Comparison of ENCODE assay signal across 8 cellular contexts in genomic region chr14:65019944-65020566, GRCh38. TPM values are rescaled to one million over a fixed set of nuclear protein-coding genes. Genes with fewer than 3 reads are reported as not detected.
DNase-seq lines count a peak whose midpoint lies in the region; ATAC-seq and TF ChIP-seq lines count a peak whose summit lies in the region.

No MANE protein-coding gene starts in this region.

- intact Hi-C loops in gastrocnemius medialis (cut with DNase I; ENCODE audit: low total_unique reads), result loop anchor here (2.0 kb wide), 1 partner anchor 33 kb away; the partner anchor contains the start of gene FNTB
- intact Hi-C loops in activated CD4-positive, alpha-beta memory T cell treated with anti-CD3 and anti-CD28 coated beads for 36 hours (cut with micrococcal nuclease), result loop anchor here (1.0 kb wide), 1 partner anchor 34 kb away; the partner anchor contains the start of gene FNTB

- no peak overlapping the region for H3K27ac Mint-ChIP-seq in activated CD4-positive, alpha-beta memory T cell treated with anti-CD3 and anti-CD28 coated beads for 36 hours

- no peak for TF ChIP-seq POLR2A in gastrocnemius medialis (IDR thresholded peaks at IDR 0.05)

- CTCF ChIA-PET in activated CD4-positive, alpha-beta memory T cell treated with anti-CD3 and anti-CD28 coated beads for 36 hours (lab: Charles Lee), result interaction anchor here (0.6 to 2.5 kb wide), 12 partner anchors 12 to 350 kb away, joined by 3 to 30 read pairs (median 4); partner anchors contain the start of gene FNTB

- ATAC-seq in GM21737 (IDR thresholded peaks at IDR 0.05; ENCODE audit: unreplicated experiment), result peak; percentile 59
- peak; percentile 62 to 64 for ATAC-seq in gastrocnemius medialis

- no peaks in the 10 kb centered on the region for H3K27me3 Mint-ChIP-seq in activated CD4-positive, alpha-beta memory T cell treated with anti-CD3 and anti-CD28 coated beads for 36 hours

- POLR2A ChIA-PET in activated CD4-positive, alpha-beta memory T cell treated with anti-CD3 and anti-CD28 coated beads for 36 hours (lab: Charles Lee), result no interaction called here

- H3K27ac ChIP-seq in gastrocnemius medialis, result peak overlapping the region in 2 of 4 donors; percentile 2 to 44

- no peaks in the 10 kb centered on the region for H3K9me3 Mint-ChIP-seq in activated CD4-positive, alpha-beta memory T cell treated with anti-CD3 and anti-CD28 coated beads for 36 hours

- DNase-seq in COR-L47 (lab: John Stamatoyannopoulos, UW) (peak; percentile 80), NCI-H460 (ENCODE audit: extremely low read depth, low read depth) (peak; percentile 43), astrocyte of the spinal cord (ENCODE audit: low read depth, low spot score) (peak; percentile 84), hippocampal formation (lab: John Stamatoyannopoulos, UW) (peak; percentile 16 to 90), gastrocnemius medialis (peak in 1 of 2 donors; percentile 37), activated gamma-delta T cell (lab: John Stamatoyannopoulos, UW) (no peak)
- DNase-seq in activated CD4-positive, alpha-beta memory T cell treated with anti-CD3 and anti-CD28 coated beads for 36 hours, result no peak

- no peaks in the 10 kb centered on the region for H3K27me3 ChIP-seq in gastrocnemius medialis

- in situ Hi-C loops in astrocyte of the spinal cord (cut with HindIII; ENCODE audit: low sequenced_read_pairs) (no loop called here), gastrocnemius medialis (cut with MboI; ENCODE audit: low sequenced_read_pairs in 4 of 4) (no loop called here)

- no peaks in the 10 kb centered on the region for H3K4me1 Mint-ChIP-seq in activated CD4-positive, alpha-beta memory T cell treated with anti-CD3 and anti-CD28 coated beads for 36 hours (ENCODE audit: low read depth)

- peaks cover 14% of the 10 kb centered on the region for H3K36me3 Mint-ChIP-seq in activated CD4-positive, alpha-beta memory T cell treated with anti-CD3 and anti-CD28 coated beads for 36 hours

- H3K4me3 Mint-ChIP-seq in activated CD4-positive, alpha-beta memory T cell treated with anti-CD3 and anti-CD28 coated beads for 36 hours, result no peak overlapping the region

- peaks cover 0 to 13% of the 10 kb centered on the region in 2 donors for H3K36me3 ChIP-seq in gastrocnemius medialis

- H3K4me3 ChIP-seq in astrocyte of the spinal cord (ENCODE audit: low read depth, low read length) (no peak overlapping the region), gastrocnemius medialis (no peak overlapping the region)

- TF ChIP-seq CTCF in astrocyte of the spinal cord (IDR thresholded peaks at IDR 0.05; ENCODE audit: low read depth, low read length) (peak; percentile 79), gastrocnemius medialis (IDR thresholded peaks at IDR 0.05 in 4 of 5, conservative IDR thresholded peaks at IDR 0.05 in 1 of 5) (peak in 4 of 5 experiments; percentile 49 to 72 (median 64))

- H3K4me1 ChIP-seq in gastrocnemius medialis, result peaks cover 15 to 18% of the 10 kb centered on the region in 2 donors

- H3K9me3 ChIP-seq in gastrocnemius medialis, result no peaks in the 10 kb centered on the region

RNA-seq across cellular contexts. Expression of gene FNTB, which starts 33.4 kb away (rescaled TPM):
- total RNA-seq in NCI-H460 (2014; rRNA removed; shearing (Covaris generic)), result 9.3 and 17.0 TPM in 2 replicates
- polyA plus RNA-seq in NCI-H460 (2014; cell fraction: nucleus; rRNA removed), result 19.9 and 39.1 TPM in 2 replicates
- 10 to 100 TPM in 3 of 4 donors, 1 to 10 TPM in 1; 6.1 to 40.6 (median 18.0) TPM for total RNA-seq in gastrocnemius medialis
- 10 to 100 TPM in 1 of 2 experiments, 1 to 10 TPM in 1; 8.8 to 12.3 TPM for total RNA-seq in activated CD4-positive, alpha-beta memory T cell treated with anti-CD3 and anti-CD28 coated beads for 36 hours

RNA-seq across cellular contexts. Expression of gene RAB15, which starts 47.9 kb away (rescaled TPM):
- 1.5 and 1.8 TPM in 2 replicates for total RNA-seq in NCI-H460 (2014; rRNA removed; shearing (Covaris generic))
- 0.20 and 1.4 TPM in 2 replicates for polyA plus RNA-seq in NCI-H460 (2014; cell fraction: nucleus; rRNA removed)
- total RNA-seq in gastrocnemius medialis, result 1 to 10 TPM in 2 of 4 donors, under 1 TPM in 2; 0.51 to 7.3 (median 2.0) TPM
- total RNA-seq in activated CD4-positive, alpha-beta memory T cell treated with anti-CD3 and anti-CD28 coated beads for 36 hours, result 1 to 10 TPM; 4.8 to 5.3 TPM

Comparison
In these comparisons a context has a peak if more than half of its experiments do, and no peak if none do; other contexts are left out.
1. DNase-seq: peak in COR-L47 (single experiment), NCI-H460 (single experiment), astrocyte of the spinal cord (single experiment) and hippocampal formation (2 of 2); none in activated CD4-positive, alpha-beta memory T cell treated with anti-CD3 and anti-CD28 coated beads for 36 hours (single experiment) and activated gamma-delta T cell (single experiment).